8 cellular contexts compared by ENCODE assay signal in genomic region chr18:54224379-54225014, GRCh38. TPM values are rescaled to one million over a fixed set of nuclear protein-coding genes. Genes with fewer than 3 reads are reported as not detected.
DNase-seq lines count a peak whose midpoint lies in the region; ATAC-seq lines count a peak whose summit lies in the region.

MBD2 (minus strand) TSS chr18:54224669; CDS start chr18:54224559, 110 bp downstream.

- ATAC-seq in GM19324 (IDR thresholded peaks at IDR 0.05; ENCODE audit: low FRiP score, unreplicated experiment), result peak; percentile 96
- ATAC-seq in HG03469 (IDR thresholded peaks at IDR 0.05; ENCODE audit: unreplicated experiment), result peak; percentile 83

- H3K36me3 ChIP-seq in BLaER1 treated with 17β-estradiol and CSF1 and Interleukin-3, amounts not matched to agents 10 nM and 100 nM, result peaks cover 0 to 26% (median 12%) of the 10 kb centered on the region in 11 experiments; a peak in 11 of 22 replicates

- peak within 1 kb of the TSS; percentile 83 to 97 (median 92) for H3K4me2 ChIP-seq in BLaER1 treated with 17β-estradiol and CSF1 and Interleukin-3, amounts not matched to agents 10 nM and 100 nM

- peaks cover 42 to 43% (median 42%) of the 10 kb centered on the region in 11 experiments for H4K20me1 ChIP-seq in BLaER1 treated with 17β-estradiol and CSF1 and Interleukin-3, amounts not matched to agents 10 nM and 100 nM

- H3K36me3 Mint-ChIP-seq in activated CD4-positive, alpha-beta T cell treated with anti-CD3 and anti-CD28 coated beads, Interleukin-2, amount 10 ng/mL, durations not matched to agents 7 days and 5 days (ENCODE audit: low read depth), result peaks cover 19% of the 10 kb centered on the region

- no peaks in the 10 kb centered on the region for H3K9me3 Mint-ChIP-seq in activated CD4-positive, alpha-beta T cell treated with anti-CD3 and anti-CD28 coated beads, Interleukin-2, amount 10 ng/mL, durations not matched to agents 7 days and 5 days

- DNase-seq in NCI-H526 treated with DMSO at 0.1 percent for 48 hours (lab: John Stamatoyannopoulos, UW) (peak; percentile 86), cortex of kidney (lab: John Stamatoyannopoulos, UW) (peak; percentile 59), left kidney (ENCODE audit: low read depth, low spot score) (peak; percentile 98)
- peak; percentile 91 for DNase-seq in activated CD4-positive, alpha-beta T cell treated with anti-CD3 and anti-CD28 coated beads, Interleukin-2, amount 10 ng/mL, durations not matched to agents 7 days and 5 days
- peak; percentile 95 for DNase-seq in stimulated activated CD4-positive, alpha-beta T cell treated with anti-CD3 and anti-CD28 coated beads, Interleukin-2, amount 100 ng/mL, for 24 hours

- POLR2A ChIA-PET in activated CD4-positive, alpha-beta T cell treated with anti-CD3 and anti-CD28 coated beads, Interleukin-2, amount 10 ng/mL, durations not matched to agents 7 days and 5 days (lab: Charles Lee), result no interaction called here

- peaks cover 17 to 45% (median 38%) of the 10 kb centered on the region in 10 experiments for H3K4me1 ChIP-seq in BLaER1 treated with 17β-estradiol and CSF1 and Interleukin-3, amounts not matched to agents 10 nM and 100 nM

- H3K4me3 ChIP-seq in BLaER1 treated with 17β-estradiol and CSF1 and Interleukin-3, amounts not matched to agents 10 nM and 100 nM, result peak within 1 kb of the TSS; percentile 70 to 88 (median 78)

- H3K27me3 Mint-ChIP-seq in activated CD4-positive, alpha-beta T cell treated with anti-CD3 and anti-CD28 coated beads, Interleukin-2, amount 10 ng/mL, durations not matched to agents 7 days and 5 days, result no peaks in the 10 kb centered on the region

- H3K9me3 ChIP-seq in BLaER1 treated with 17β-estradiol and CSF1 and Interleukin-3, amounts not matched to agents 10 nM and 100 nM (replicated peaks in 1 of 11), result 0 out of 22 replicates have a peak, but pooled peaks cover 0 to 6% (median 0%) of the 10 kb centered on the region in 11 experiments

- H3K27ac ChIP-seq in BLaER1 treated with 17β-estradiol and CSF1 and Interleukin-3, amounts not matched to agents 10 nM and 100 nM, result peak within 1 kb of the TSS; percentile 86 to 97 (median 89)

- peak within 1 kb of the TSS; percentile 90 to 96 (median 93) for H3K9ac ChIP-seq in BLaER1 treated with 17β-estradiol and CSF1 and Interleukin-3, amounts not matched to agents 10 nM and 100 nM

- peak within 1 kb of the TSS; percentile 94 for H3K4me3 Mint-ChIP-seq in activated CD4-positive, alpha-beta T cell treated with anti-CD3 and anti-CD28 coated beads, Interleukin-2, amount 10 ng/mL, durations not matched to agents 7 days and 5 days

- peak within 1 kb of the TSS; percentile 97 for H3K27ac Mint-ChIP-seq in activated CD4-positive, alpha-beta T cell treated with anti-CD3 and anti-CD28 coated beads, Interleukin-2, amount 10 ng/mL, durations not matched to agents 7 days and 5 days

- CTCF ChIA-PET in activated CD4-positive, alpha-beta T cell treated with anti-CD3 and anti-CD28 coated beads, Interleukin-2, amount 10 ng/mL, durations not matched to agents 7 days and 5 days (lab: Charles Lee), result interaction anchor here (0.6 to 1.7 kb wide), 2 partner anchors 14 to 40 kb away, joined by 3 to 4 read pairs; no protein-coding TSS in a partner anchor

- no peaks in the 10 kb centered on the region for H3K27me3 ChIP-seq in BLaER1 treated with 17β-estradiol and CSF1 and Interleukin-3, amounts not matched to agents 10 nM and 100 nM

- H3K4me1 Mint-ChIP-seq in activated CD4-positive, alpha-beta T cell treated with anti-CD3 and anti-CD28 coated beads, Interleukin-2, amount 10 ng/mL, durations not matched to agents 7 days and 5 days, result peaks cover 40% of the 10 kb centered on the region

RNA-seq across cellular contexts. Expression of gene MBD2, which starts in this region (rescaled TPM):
- total RNA-seq in activated CD4-positive, alpha-beta T cell treated with anti-CD3 and anti-CD28 coated beads, Interleukin-2, amount 10 ng/mL, durations not matched to agents 7 days and 5 days, result 100 to 1,000 TPM; 103 to 105 TPM

Comparison
In these comparisons a context has a peak if more than half of its experiments do, and no peak if none do; other contexts are left out.
1. Peak in every context shown above with its lines: DNase-seq, ATAC-seq, H3K4me3 ChIP-seq and H3K27ac ChIP-seq.